ENCODE assay signal across 8 cellular contexts in genomic region chr18:48929212-48929612, GRCh38. TPM values are rescaled to one million over a fixed set of nuclear protein-coding genes. Genes with fewer than 3 reads are reported as not detected.
DNase-seq lines count a peak whose midpoint lies in the region; ATAC-seq, FAIRE-seq and TF ChIP-seq lines count a peak whose summit lies in the region.

No MANE protein-coding gene starts in this region.

- TF ChIP-seq EP300 in GM12878 (IDR thresholded peaks at IDR 0.05; ENCODE audit: borderline replicate concordance in 1 of 2, control insufficient read depth in 1 of 2, low read depth in 2 of 2, low read length in 2 of 2): no peak

- FAIRE-seq in GM12878 (lab: Jason Lieb, UNC): no peak

- H3K79me2 ChIP-seq in GM12878 (ENCODE audit: control insufficient read depth, insufficient read depth, low read length): peaks cover 97% of the 10 kb centered on the region

- intact Hi-C loops in GM12878 (cut with micrococcal nuclease; ENCODE audit: unreplicated experiment): no loop called here

- peak overlapping the region; percentile 21; the same call in 1 of the 2 replicates for H3K9ac ChIP-seq in GM12878 (ENCODE audit: control insufficient read depth, insufficient read depth, low read length)

- TF ChIP-seq POLR2A in GM12878 (IDR thresholded peaks at IDR 0.05; ENCODE audit: low read depth, low read length): no peak

- DNase-seq in GM12878 (ENCODE audit: low read depth, low spot score) (no peak), mesothelial cell of epicardium (ENCODE audit: low spot score in 2 of 2, unreplicated experiment in 2 of 2) (no peak), Kasumi-1 (lab: John Stamatoyannopoulos, UW) (no peak)
- no peak for DNase-seq in effector CD4-positive, alpha-beta T cell

- H3K4me1 Mint-ChIP-seq in mesothelial cell of epicardium: peaks cover 98% of the 10 kb centered on the region

- peak; percentile 10 for ATAC-seq in HG02943 (IDR thresholded peaks at IDR 0.05; ENCODE audit: low read depth, unreplicated experiment)
- ATAC-seq in GM12878: no peak
- ATAC-seq in HG03520 (IDR thresholded peaks at IDR 0.05; ENCODE audit: unreplicated experiment): no peak
- ATAC-seq in GM19463 (IDR thresholded peaks at IDR 0.05; ENCODE audit: unreplicated experiment): no peak

- SMC1A ChIA-PET in GM12878 (lab: Charles Lee; ENCODE audit: uncharacterized antibody, unreplicated experiment): interaction anchor here (0.9 to 7.1 kb wide), 12 partner anchors 11 to 233 kb away, joined by 3 to 55 read pairs (median 4); no protein-coding TSS in a partner anchor

- in situ Hi-C loops in GM12878 (cut with MboI): loop anchor here (25.0 kb wide), 1 partner anchor 1358 kb away; the partner anchor contains the start of genes CXXC1 and MBD1

- no peaks in the 10 kb centered on the region for H3K36me3 Mint-ChIP-seq in mesothelial cell of epicardium

- RAD21 ChIA-PET in GM12878 (lab: Charles Lee; ENCODE audit: unreplicated experiment): interaction anchor here (0.8 to 2.5 kb wide), 5 partner anchors 9 to 152 kb away, joined by 3 to 12 read pairs (median 5); no protein-coding TSS in a partner anchor

- peaks cover 74% of the 10 kb centered on the region for H3K4me1 ChIP-seq in GM12878 (ENCODE audit: control insufficient read depth, insufficient read depth, low read length)

- BruUV-seq in GM12878 (replicated peaks; lab: Mats Ljungman, UMichigan): no TSS peak

- H3K4me3 ChIP-seq in GM12878: peak overlapping the region; percentile 11; the same call in 1 of the 2 replicates

- no peaks in the 10 kb centered on the region for H3K9me3 Mint-ChIP-seq in mesothelial cell of epicardium

- TF ChIP-seq CTCF in 22Rv1 (IDR thresholded peaks at IDR 0.05) (no peak), GM12878 (IDR thresholded peaks at IDR 0.05 in 2 of 3, conservative IDR thresholded peaks at IDR 0.05 in 1 of 3; ENCODE audit: control insufficient read depth in 2 of 3, extremely low read depth in 1 of 3, insufficient read depth in 1 of 3, low read depth in 3 of 3, low read length in 3 of 3) (no peak), mesothelial cell of epicardium (IDR thresholded peaks at IDR 0.05; ENCODE audit: unreplicated experiment) (no peak)

- no peaks in the 10 kb centered on the region for H3K27me3 ChIP-seq in GM12878 (replicated peaks in 1 of 2; ENCODE audit: control insufficient read depth in 2 of 2, insufficient read depth in 2 of 2, low read length in 1 of 2)

- peak overlapping the region; percentile 94 for H3K4me2 ChIP-seq in GM12878 (ENCODE audit: control insufficient read depth, insufficient read depth)

- no peaks in the 10 kb centered on the region for H4K20me1 ChIP-seq in GM12878 (ENCODE audit: control insufficient read depth, insufficient read depth)

- H3K27ac ChIP-seq in 22Rv1 (peak overlapping the region; percentile 94), GM12878 (ENCODE audit: control insufficient read depth, insufficient read depth) (peak overlapping the region; percentile 49)

- TF ChIP-seq RAD21 in GM12878 (IDR thresholded peaks at IDR 0.05; ENCODE audit: insufficient read depth, low read depth, low read length): no peak

- WGBS in GM12878 (ENCODE audit: insufficient coverage, insufficient replicate concordance, low lambda C conversion rate, missing lambda C conversion rate): 0% methylated on average over 2 of the region's 2 CpGs

- POLR2A ChIA-PET in GM12878 (lab: Charles Lee): interaction anchor here (0.6 to 8.1 kb wide), 5 partner anchors 10 to 433 kb away, joined by 3 to 71 read pairs (median 4); no protein-coding TSS in a partner anchor

- H3K36me3 ChIP-seq in GM12878 (ENCODE audit: control insufficient read depth in 2 of 2, insufficient read depth in 2 of 2, low read length in 1 of 2): peaks cover 3 to 7% of the 10 kb centered on the region in 2 experiments

- CTCF ChIA-PET in GM12878 (lab: Yijun Ruan, JAX): interaction anchor here (0.5 to 1.6 kb wide), 6 partner anchors 9 to 151 kb away, joined by 3 to 5 read pairs (median 3); no protein-coding TSS in a partner anchor

- peak overlapping the region; percentile 57 for H3K4me3 Mint-ChIP-seq in mesothelial cell of epicardium

- no peaks in the 10 kb centered on the region for H3K9me3 ChIP-seq in GM12878 (replicated peaks; ENCODE audit: control insufficient read depth, insufficient read depth, low read length)

- peak overlapping the region; percentile 99 for H3K27ac Mint-ChIP-seq in mesothelial cell of epicardium

- H3K27me3 Mint-ChIP-seq in mesothelial cell of epicardium (ENCODE audit: low read depth): no peaks in the 10 kb centered on the region

- H2AFZ ChIP-seq in GM12878 (ENCODE audit: control insufficient read depth, low read depth, low read length): no peak overlapping the region

TF ChIP-seq in GM12878, 131 proteins besides CTCF, POLR2A, EP300 and RAD21:
- TF ChIP-seq PML (IDR thresholded peaks at IDR 0.05; ENCODE audit: low read length) (0 out of 2 replicates have a peak, but pooled peaks have one; percentile 16), YY1 (IDR thresholded peaks at IDR 0.05; ENCODE audit: low read depth, low read length) (no peak), SREBF1 (IDR thresholded peaks at IDR 0.05; ENCODE audit: low read length) (no peak), IKZF1 (conservative IDR thresholded peaks at IDR 0.05) (0 out of 2 replicates have a peak, but pooled peaks have one; percentile 10), IKZF2 (IDR thresholded peaks at IDR 0.05) (peak; percentile 15 to 23; a peak in 2 of 4 replicates)
TF ChIP-seq in GM12878: peak in this region for 3.

RNA-seq across cellular contexts. Expression of gene SMAD7, which starts 21.6 kb away (rescaled TPM):
- total RNA-seq in GM12878 (2013; cell fraction: nucleolus; rRNA removed): 36.4 and 43.3 TPM in 2 replicates
- 11.7 and 14.8 TPM in 2 replicates for total RNA-seq in GM12878 (2014; rRNA removed)
- 8.4 and 10.3 TPM in 2 replicates for total RNA-seq in GM12878 (2014; rRNA removed; fragmentation: Illumina TruSeq; extraction: Trizol)
- total RNA-seq in GM12878 (2021): 13.1 and 14.1 TPM in 2 replicates
- polyA plus RNA-seq in GM12878 (2011; ENCODE audit: low read depth): 2.7 TPM
- 19.0 and 22.5 TPM in 2 replicates for polyA plus RNA-seq in GM12878 (2011; rRNA removed)
- polyA plus RNA-seq in GM12878 (2011; cell fraction: cytosol; rRNA removed): 24.3 and 24.7 TPM in 2 replicates
- polyA plus RNA-seq in GM12878 (2011; cell fraction: nucleus; rRNA removed): 34.6 and 47.7 TPM in 2 replicates
- polyA plus RNA-seq in GM12878 (2012): 7.3 and 8.5 TPM in 2 replicates
- polyA plus RNA-seq in GM12878 (2014; fragmentation: Illumina TruSeq; extraction: Trizol): 4.3 and 6.4 TPM in 2 replicates
- 1 to 10 TPM; 1.3 to 1.8 TPM for polyA plus RNA-seq in GM12878 (2014; fragmentation: Nextera tagmentation; extraction: Ambion mirVana)
- polyA plus RNA-seq in GM12878 (2014; rRNA removed): 8.6 and 9.7 TPM in 2 replicates
- 1 to 10 TPM; 2.0 to 3.8 TPM for polyA plus RNA-seq in GM12878 (2016; fragmentation: Nextera tagmentation; extraction: Ambion mirVana)
- polyA minus RNA-seq in GM12878 (2011; rRNA and poly(A)+ RNA removed): 28.1 and 47.6 TPM in 2 replicates
- 16.8 and 23.7 TPM in 2 replicates for polyA minus RNA-seq in GM12878 (2011; cell fraction: cytosol; rRNA and poly(A)+ RNA removed)
- 23.5 and 38.0 TPM in 2 replicates for polyA minus RNA-seq in GM12878 (2011; cell fraction: nucleus; rRNA and poly(A)+ RNA removed)
- 75.5 to 77.6 TPM (median 76.8 TPM) in 3 replicates for total RNA-seq in mesothelial cell of epicardium
